In the genomic region with DNA sequence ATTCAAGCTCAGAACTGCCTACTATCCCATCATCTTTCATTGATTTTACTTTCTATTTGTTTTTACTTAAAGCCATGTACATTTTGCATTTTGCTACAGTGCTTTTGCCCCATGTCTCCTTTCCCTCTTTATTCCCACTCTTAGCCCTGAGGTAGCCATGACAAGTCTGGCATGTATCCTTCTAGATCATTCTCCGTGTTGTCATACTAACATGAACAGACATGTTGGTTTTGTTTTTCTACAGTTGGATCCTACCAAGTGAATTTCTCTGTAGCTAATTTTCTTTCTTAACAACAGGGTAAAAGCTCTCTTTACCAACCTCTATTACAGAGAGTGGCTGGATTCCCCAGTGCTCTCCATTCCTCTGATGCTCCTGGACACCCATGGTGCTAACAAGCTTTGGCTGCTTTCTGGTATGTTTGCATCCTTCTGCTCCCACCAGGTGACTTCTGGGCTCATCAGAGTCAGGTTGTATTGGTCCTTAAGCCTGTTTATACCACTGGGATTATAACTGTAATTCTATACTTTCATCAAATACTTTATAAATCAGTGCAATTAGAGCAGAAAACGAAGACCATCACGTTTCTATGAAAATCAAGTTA, we compare ENCODE assay signal across 25 cellular contexts.
"Had no signal": no experiment of that assay in that cellular context is flagged by ENCODE, and none has a peak within 500 bp of the region (broad histone marks: within the 10 kb centered on the region; RNA-seq: fewer than 3 reads in every experiment).

No MANE protein-coding gene starts in this region.

- H3K36me3 ChIP-seq: SJSA1 had no signal

- H3K4me1 ChIP-seq: SJSA1 had no signal

- H3K4me2 ChIP-seq: KMS-11 had no signal

- H3K4me1 Mint-ChIP-seq: IgD-negative memory B cell had no signal

- DNase-seq: Kasumi-1, MV-4-11, NCI-H1048, NCI-H1105, NCI-H1417, NCI-H1436 treated with DMSO at 0.1 percent for 48 hours, NCI-H1694, NCI-H187 treated with DMSO at 0.1 percent for 48 hours, NCI-H2029 treated with DMSO at 0.1 percent for 48 hours, NCI-H2171 treated with DMSO at 0.1 percent for 48 hours, NCI-H345, NCI-H446 treated with DMSO at 0.1 percent for 48 hours, NCI-H510A treated with DMSO at 0.1 percent for 48 hours, NCI-H526, NCI-H774, Right ventricle myocardium superior, RPMI8226, SIG-M5 had no signal

- H3K27ac Mint-ChIP-seq: IgD-negative memory B cell had no signal

- H3K9me3 ChIP-seq: SJSA1 had no signal

- H3K27me3 ChIP-seq: SJSA1 had no signal

- ATAC-seq: K562 had no signal

- FAIRE-seq: K562, RCC 7860 had no signal

- H3K9ac ChIP-seq: KMS-11 had no signal

- H3K27ac ChIP-seq: HL-60, KMS-11, SJSA1, SK-N-MC had no signal

- H3K4me3 ChIP-seq: K562, SJSA1, SK-N-MC had no signal

- H3K4me3 Mint-ChIP-seq: IgD-negative memory B cell had no signal
